Comparison of ENCODE assay signal across 8 cellular contexts in genomic region chr2:97697252-97698235, GRCh38. TPM values are rescaled to one million over a fixed set of nuclear protein-coding genes. Genes with fewer than 3 reads are reported as not detected.
DNase-seq lines count a peak whose midpoint lies in the region; ATAC-seq lines count a peak whose summit lies in the region.

No MANE protein-coding gene starts in this region.

- H3K4me1 Mint-ChIP-seq in T-helper 2 cell treated with Interferon-gamma antibody and Interleukin-4, amounts not matched to agents 5 μg/mL and 100 μg/mL, for 36 hours (ENCODE audit: low read depth): peaks cover 11% of the 10 kb centered on the region

- peaks cover under 1% of the 10 kb centered on the region for H3K27me3 Mint-ChIP-seq in T-helper 2 cell treated with Interferon-gamma antibody and Interleukin-4, amounts not matched to agents 5 μg/mL and 100 μg/mL, for 36 hours (ENCODE audit: low read depth)

- H3K36me3 Mint-ChIP-seq in T-helper 2 cell treated with Interferon-gamma antibody and Interleukin-4, amounts not matched to agents 5 μg/mL and 100 μg/mL, for 36 hours (ENCODE audit: low read depth): no peaks in the 10 kb centered on the region

- DNase-seq in DMS153 treated with DMSO at 0.1 percent for 48 hours (lab: John Stamatoyannopoulos, UW; ENCODE audit: unreplicated experiment) (peak; percentile 83), NCI-H2029 treated with DMSO at 0.1 percent for 48 hours (lab: John Stamatoyannopoulos, UW) (peak; percentile 80), amygdala (lab: John Stamatoyannopoulos, UW) (peak in 54 of 56 donors; percentile 34 to 97 (median 75)), left cardiac atrium (peak; percentile 92), renal cortical epithelial cell (ENCODE audit: low read depth) (peak; percentile 71)
- peak; percentile 82 for DNase-seq in T-helper 2 cell treated with Interferon-gamma antibody and Interleukin-4, amounts not matched to agents 5 μg/mL and 100 μg/mL, for 36 hours (ENCODE audit: low spot score)

- no peaks in the 10 kb centered on the region for H3K9me3 Mint-ChIP-seq in T-helper 2 cell treated with Interferon-gamma antibody and Interleukin-4, amounts not matched to agents 5 μg/mL and 100 μg/mL, for 36 hours

- ATAC-seq in HG02588 (IDR thresholded peaks at IDR 0.05; ENCODE audit: unreplicated experiment) (peak; percentile 73), left cardiac atrium (peak; percentile 93 to 94), HG02623 (IDR thresholded peaks at IDR 0.05; ENCODE audit: unreplicated experiment) (no peak)

- peak overlapping the region; percentile 25 for H3K4me3 Mint-ChIP-seq in T-helper 2 cell treated with Interferon-gamma antibody and Interleukin-4, amounts not matched to agents 5 μg/mL and 100 μg/mL, for 36 hours

- intact Hi-C loops in left cardiac atrium (cut with DNase I): loop anchor here (2.0 to 10.0 kb wide), 2 partner anchors 103 to 107 kb away; no protein-coding TSS in a partner anchor

- H3K27ac Mint-ChIP-seq in T-helper 2 cell treated with Interferon-gamma antibody and Interleukin-4, amounts not matched to agents 5 μg/mL and 100 μg/mL, for 36 hours: no peak overlapping the region

RNA-seq across cellular contexts. Expression of gene ZAP70, which starts 15.8 kb away (rescaled TPM):
- total RNA-seq in left cardiac atrium (1 to 10 TPM; 1.6 to 2.6 TPM), renal cortical epithelial cell (not detected in 2 replicates)

RNA-seq across cellular contexts. Expression of gene C2orf92, which starts 28.0 kb away (rescaled TPM):
- 1 to 10 TPM; 2.7 to 3.9 TPM for total RNA-seq in left cardiac atrium
- 0.17 and 3.9 TPM in 2 replicates for total RNA-seq in renal cortical epithelial cell

RNA-seq across cellular contexts. Expression of gene ACTR1B, which starts 33.7 kb away (rescaled TPM):
- total RNA-seq in left cardiac atrium (10 to 100 TPM; 51.0 to 65.3 TPM), renal cortical epithelial cell (75.3 and 89.3 TPM in 2 replicates)

RNA-seq across cellular contexts. Expression of gene COX5B, which starts 51.7 kb away (rescaled TPM):
- total RNA-seq in left cardiac atrium (100 to 1,000 TPM; 939 to 947 TPM), renal cortical epithelial cell (143 and 359 TPM in 2 replicates)
